28 cellular contexts compared by ENCODE assay signal in genomic region chr2:191128911-191129304, GRCh38. TPM values are rescaled to one million over a fixed set of nuclear protein-coding genes. Genes with fewer than 3 reads are reported as not detected.
DNase-seq lines count a peak whose midpoint lies in the region; ATAC-seq and TF ChIP-seq lines count a peak whose summit lies in the region.
"Had no signal": no experiment of that assay in that cellular context is flagged by ENCODE, and none has a peak within 500 bp of the region (broad histone marks: within the 10 kb centered on the region; RNA-seq: fewer than 3 reads in every experiment).

No MANE protein-coding gene starts in this region.

- ATAC-seq in IMR-90 (ENCODE audit: low read depth) (no peak), upper lobe of left lung (ENCODE audit: low FRiP score in 2 of 2) (no peak)
- no peak for ATAC-seq in activated CD8-positive, alpha-beta T cell treated with anti-CD3 and anti-CD28 coated beads, Interleukin-2, amount 10 ng/mL, durations not matched to agents 7 days and 5 days
- ATAC-seq in naive thymus-derived CD8-positive, alpha-beta T cell, result no peak
- ATAC-seq: heart right ventricle had no signal

- H3K4me3 Mint-ChIP-seq in T-helper 1 cell treated with Interleukin-12 subunit alpha and Interleukin-12 subunit beta and Interleukin-4 antibody, amounts not matched to agents 30 μg/mL and 1 μg/mL, for 36 hours, result no peak overlapping the region
- H3K4me3 Mint-ChIP-seq in activated CD8-positive, alpha-beta T cell treated with anti-CD3 and anti-CD28 coated beads, Interleukin-2, amount 10 ng/mL, durations not matched to agents 7 days and 5 days, result peak overlapping the region; percentile 66
- peak overlapping the region in 4 of 10 donors; percentile 36 to 71 (median 54) for H3K4me3 Mint-ChIP-seq in naive thymus-derived CD8-positive, alpha-beta T cell
- H3K4me3 Mint-ChIP-seq: endodermal cell, neural progenitor cell had no signal

- H4K5ac ChIP-seq in IMR-90 (ENCODE audit: low read depth, low read length), result no peak overlapping the region

- H3K9me1 ChIP-seq in IMR-90 (ENCODE audit: insufficient read depth, low read length), result no peaks in the 10 kb centered on the region

- POLR2A ChIA-PET in IMR-90 (lab: Charles Lee; ENCODE audit: unreplicated experiment), result no interaction called here
- POLR2A ChIA-PET in activated CD8-positive, alpha-beta T cell treated with anti-CD3 and anti-CD28 coated beads, Interleukin-2, amount 10 ng/mL, durations not matched to agents 7 days and 5 days (lab: Charles Lee), result interaction anchor here (1.1 to 4.5 kb wide), 5 partner anchors 14 to 549 kb away, joined by 4 to 31 read pairs (median 12); no protein-coding TSS in a partner anchor
- POLR2A ChIA-PET in naive thymus-derived CD8-positive, alpha-beta T cell (lab: Charles Lee), result no interaction called here

- CTCF ChIA-PET in IMR-90 (lab: Yijun Ruan, JAX), result no interaction called here
- CTCF ChIA-PET in activated CD8-positive, alpha-beta T cell treated with anti-CD3 and anti-CD28 coated beads, Interleukin-2, amount 10 ng/mL, durations not matched to agents 7 days and 5 days (lab: Charles Lee), result interaction anchor here (0.7 to 5.5 kb wide), 9 partner anchors 13 to 76 kb away, joined by 3 to 37 read pairs (median 3); no protein-coding TSS in a partner anchor

- dilution Hi-C loops in IMR-90 (cut with HindIII; ENCODE audit: low sequenced_read_pairs, unreplicated experiment), result no loop called here

- in situ Hi-C loops in IMR-90 (cut with MboI; ENCODE audit: low sequenced_read_pairs), result loop anchor here (25.0 kb wide), 1 partner anchor 342 kb away; no protein-coding TSS in a partner anchor

- no peak overlapping the region for H2BK5ac ChIP-seq in IMR-90 (ENCODE audit: low read depth, low read length, poor library complexity, severe bottlenecking)

- WGBS in IMR-90 (ENCODE audit: extremely low coverage in 2 of 2, insufficient read length in 1 of 2), 2 experiments, result no CpG with 5 or more reads among the region's 2 CpGs
- WGBS in upper lobe of left lung, 2 donors, result 55 to 67% methylated on average over 2 of the region's 2 CpGs

- TF ChIP-seq CTCF in IMR-90 (conservative IDR thresholded peaks at IDR 0.05; ENCODE audit: low read depth, low read length), result no peak
- TF ChIP-seq CTCF in upper lobe of left lung (IDR thresholded peaks at IDR 0.05), result no peak

- no peak for TF ChIP-seq POLR2A in IMR-90 (IDR thresholded peaks at IDR 0.05; ENCODE audit: low read depth, low read length)
- TF ChIP-seq POLR2A in upper lobe of left lung (IDR thresholded peaks at IDR 0.05), result no peak

- H3K23ac ChIP-seq in IMR-90 (ENCODE audit: low read depth, low read length), result no peak overlapping the region

- H3K56ac ChIP-seq in IMR-90 (ENCODE audit: extremely low read depth, insufficient read depth, low read length), result no peak overlapping the region

- intact Hi-C loops in IMR-90 (cut with micrococcal nuclease), result no loop called here

- TF ChIP-seq RAD21 in IMR-90 (IDR thresholded peaks at IDR 0.05; ENCODE audit: low read length), result no peak

- TF ChIP-seq EP300 in upper lobe of left lung (IDR thresholded peaks at IDR 0.05), result no peak

- H3K14ac ChIP-seq in IMR-90 (replicated peaks; ENCODE audit: low read depth, low read length), result no peak overlapping the region

- H3K27ac Mint-ChIP-seq in T-helper 1 cell treated with Interleukin-12 subunit alpha and Interleukin-12 subunit beta and Interleukin-4 antibody, amounts not matched to agents 30 μg/mL and 1 μg/mL, for 36 hours, result peak overlapping the region; percentile 75
- peak overlapping the region; percentile 91 for H3K27ac Mint-ChIP-seq in activated CD8-positive, alpha-beta T cell treated with anti-CD3 and anti-CD28 coated beads, Interleukin-2, amount 10 ng/mL, durations not matched to agents 7 days and 5 days
- H3K27ac Mint-ChIP-seq in naive thymus-derived CD8-positive, alpha-beta T cell, result peak overlapping the region in 8 of 10 donors; percentile 24 to 90 (median 86)
- H3K27ac Mint-ChIP-seq: endodermal cell, neural progenitor cell had no signal

- BruUV-seq in IMR-90 (replicated peaks; lab: Mats Ljungman, UMichigan), result no TSS peak

- H3K27ac ChIP-seq in IMR-90 (ENCODE audit: insufficient read depth, low read length) (no peak overlapping the region), upper lobe of left lung (no peak overlapping the region)
- H3K27ac ChIP-seq: cardiac muscle cell, esophagus muscularis mucosa, neural progenitor cell, parathyroid adenoma, right atrium auricular region had no signal

- no peak overlapping the region for H2AK9ac ChIP-seq in IMR-90 (replicated peaks; ENCODE audit: low read depth, low read length, poor library complexity)

- H2BK20ac ChIP-seq in IMR-90 (ENCODE audit: low read depth, low read length), result no peak overlapping the region

- no peaks in the 10 kb centered on the region for H4K20me1 ChIP-seq in IMR-90 (ENCODE audit: insufficient read depth, low read length)

- H2BK15ac ChIP-seq in IMR-90 (ENCODE audit: low read depth, low read length), result no peak overlapping the region

- H3K36me3 ChIP-seq in IMR-90 (ENCODE audit: control insufficient read depth, insufficient read depth, low read length) (no peaks in the 10 kb centered on the region), upper lobe of left lung (no peaks in the 10 kb centered on the region)
- H3K36me3 ChIP-seq: cardiac muscle cell, esophagus muscularis mucosa, heart right ventricle, neural progenitor cell, right atrium auricular region had no signal

- peaks cover 39% of the 10 kb centered on the region for H3K4me1 Mint-ChIP-seq in T-helper 1 cell treated with Interleukin-12 subunit alpha and Interleukin-12 subunit beta and Interleukin-4 antibody, amounts not matched to agents 30 μg/mL and 1 μg/mL, for 36 hours (ENCODE audit: low read depth)
- H3K4me1 Mint-ChIP-seq in activated CD8-positive, alpha-beta T cell treated with anti-CD3 and anti-CD28 coated beads, Interleukin-2, amount 10 ng/mL, durations not matched to agents 7 days and 5 days (ENCODE audit: low read depth), result peaks cover 75% of the 10 kb centered on the region
- H3K4me1 Mint-ChIP-seq in naive thymus-derived CD8-positive, alpha-beta T cell, result peaks cover 28 to 74% (median 68%) of the 10 kb centered on the region in 4 donors
- H3K4me1 Mint-ChIP-seq: neural progenitor cell had no signal

- no peak overlapping the region for H2AK5ac ChIP-seq in IMR-90 (ENCODE audit: low read depth, low read length)

- no peaks in the 10 kb centered on the region for H3K27me3 Mint-ChIP-seq in T-helper 1 cell treated with Interleukin-12 subunit alpha and Interleukin-12 subunit beta and Interleukin-4 antibody, amounts not matched to agents 30 μg/mL and 1 μg/mL, for 36 hours (ENCODE audit: low read depth)
- H3K27me3 Mint-ChIP-seq in activated CD8-positive, alpha-beta T cell treated with anti-CD3 and anti-CD28 coated beads, Interleukin-2, amount 10 ng/mL, durations not matched to agents 7 days and 5 days (ENCODE audit: low read depth), result no peaks in the 10 kb centered on the region
- H3K27me3 Mint-ChIP-seq in naive thymus-derived CD8-positive, alpha-beta T cell, result no peaks in the 10 kb centered on the region
- H3K27me3 Mint-ChIP-seq: CD4-positive, CD25-positive, alpha-beta regulatory T cell had no signal

- no peak overlapping the region for H2AFZ ChIP-seq in IMR-90 (replicated peaks; ENCODE audit: low read length, poor library complexity)
- H2AFZ ChIP-seq: neural progenitor cell, parathyroid adenoma had no signal

- no peaks in the 10 kb centered on the region for H3K79me1 ChIP-seq in IMR-90 (ENCODE audit: low read depth in 1 of 2, low read length in 2 of 2)

- DNase-seq in T-helper 1 cell (no peak), IMR-90 (no peak), NCI-H1694 treated with DMSO at 0.1 percent for 48 hours (lab: John Stamatoyannopoulos, UW) (no peak), upper lobe of left lung (no peak), iPS-NIHi7 (ENCODE audit: extremely low spot score) (no peak)
- no peak for DNase-seq in activated CD8-positive, alpha-beta T cell treated with anti-CD3 and anti-CD28 coated beads, Interleukin-2, amount 10 ng/mL, durations not matched to agents 7 days and 5 days
- no peak for DNase-seq in naive thymus-derived CD8-positive, alpha-beta T cell
- DNase-seq: 8988T; activated CD4-positive, alpha-beta T cell treated with anti-CD3 and anti-CD28 coated beads, Interleukin-2, amount 50 U/mL, for 48 hours; activated naive CD4-positive, alpha-beta T cell treated with Interleukin-2 at 50 U/mL for 16 hours; aorta; CD4-positive, CD25-positive, alpha-beta regulatory T cell; endodermal cell; foreskin melanocyte; heart right ventricle; NCI-H1048; NCI-H187; NCI-H2171 treated with DMSO at 0.1 percent for 48 hours; NCI-H524; SHP77; stimulated activated CD4-positive, alpha-beta T cell treated with anti-CD3 and anti-CD28 coated beads, Interleukin-4, amount 100 ng/mL, for 1 hour had no signal

- H3K4me2 ChIP-seq in IMR-90 (ENCODE audit: low read depth, low read length), result no peak overlapping the region
- H3K4me2 ChIP-seq: neural progenitor cell had no signal

- H3K4ac ChIP-seq in IMR-90 (ENCODE audit: low read depth, low read length), result no peak overlapping the region

- peaks cover 49% of the 10 kb centered on the region for H3K36me3 Mint-ChIP-seq in T-helper 1 cell treated with Interleukin-12 subunit alpha and Interleukin-12 subunit beta and Interleukin-4 antibody, amounts not matched to agents 30 μg/mL and 1 μg/mL, for 36 hours (ENCODE audit: low read depth)
- H3K36me3 Mint-ChIP-seq in activated CD8-positive, alpha-beta T cell treated with anti-CD3 and anti-CD28 coated beads, Interleukin-2, amount 10 ng/mL, durations not matched to agents 7 days and 5 days (ENCODE audit: low read depth), result peaks cover 80% of the 10 kb centered on the region
- peaks cover 12 to 65% (median 24%) of the 10 kb centered on the region in 3 donors for H3K36me3 Mint-ChIP-seq in naive thymus-derived CD8-positive, alpha-beta T cell
- H3K36me3 Mint-ChIP-seq: neural progenitor cell had no signal

- no peak overlapping the region for H4K91ac ChIP-seq in IMR-90 (ENCODE audit: insufficient read depth, low read depth, low read length)

- H3K9ac ChIP-seq in IMR-90 (ENCODE audit: low read depth, low read length), result no peak overlapping the region
- H3K9ac ChIP-seq: neural progenitor cell, parathyroid adenoma had no signal

- H3K27me3 ChIP-seq in IMR-90 (ENCODE audit: control insufficient read depth, insufficient read depth, low read length), result no peaks in the 10 kb centered on the region
- H3K27me3 ChIP-seq in upper lobe of left lung, result no peaks in the 10 kb centered on the region
- H3K27me3 ChIP-seq: cardiac muscle cell, esophagus muscularis mucosa, heart right ventricle, neural progenitor cell, right atrium auricular region had no signal

- no peaks in the 10 kb centered on the region for H3K9me3 ChIP-seq in IMR-90 (ENCODE audit: control insufficient read depth, insufficient read depth, low read length)
- H3K9me3 ChIP-seq in upper lobe of left lung, result no peaks in the 10 kb centered on the region
- H3K9me3 ChIP-seq: right atrium auricular region had no signal

- no peak overlapping the region for H2BK120ac ChIP-seq in IMR-90 (ENCODE audit: low read depth, low read length)

- H3K4me3 ChIP-seq in IMR-90 (ENCODE audit: insufficient read depth, low read depth, low read length) (no peak overlapping the region), upper lobe of left lung (no peak overlapping the region)
- H3K4me3 ChIP-seq: cardiac muscle cell, esophagus muscularis mucosa, heart right ventricle, lung, neural progenitor cell, right atrium auricular region had no signal

- no peak overlapping the region for H4K8ac ChIP-seq in IMR-90 (ENCODE audit: low read depth in 2 of 2, low read length in 2 of 2)

- H3K9me3 Mint-ChIP-seq in T-helper 1 cell treated with Interleukin-12 subunit alpha and Interleukin-12 subunit beta and Interleukin-4 antibody, amounts not matched to agents 30 μg/mL and 1 μg/mL, for 36 hours, result no peaks in the 10 kb centered on the region
- no peaks in the 10 kb centered on the region for H3K9me3 Mint-ChIP-seq in activated CD8-positive, alpha-beta T cell treated with anti-CD3 and anti-CD28 coated beads, Interleukin-2, amount 10 ng/mL, durations not matched to agents 7 days and 5 days (ENCODE audit: insufficient read depth)
- H3K9me3 Mint-ChIP-seq in naive thymus-derived CD8-positive, alpha-beta T cell, result no peaks in the 10 kb centered on the region
- H3K9me3 Mint-ChIP-seq: endodermal cell, neural progenitor cell had no signal

- H3K4me1 ChIP-seq in IMR-90 (ENCODE audit: control insufficient read depth, insufficient read depth, low read length), result no peaks in the 10 kb centered on the region
- H3K4me1 ChIP-seq in upper lobe of left lung, result no peaks in the 10 kb centered on the region
- H3K4me1 ChIP-seq: esophagus muscularis mucosa, neural progenitor cell, parathyroid adenoma, right atrium auricular region had no signal

- no peak overlapping the region for H3K18ac ChIP-seq in IMR-90 (ENCODE audit: low read depth, low read length)

RNA-seq across cellular contexts. Expression of gene STAT4, which starts 21.9 kb away (rescaled TPM):
- total RNA-seq in IMR-90 (2012; rRNA removed) (0.28 and 0.36 TPM in 2 replicates), upper lobe of left lung (10 to 100 TPM in 1 of 6 donors, 1 to 10 TPM in 5; 3.6 to 11.9 (median 6.0) TPM)
- 0.47 and 0.48 TPM in 2 replicates for polyA plus RNA-seq in IMR-90 (2012; rRNA removed)
- 0.07 and 0.08 TPM in 2 replicates for polyA plus RNA-seq in IMR-90 (2012; cell fraction: cytosol; rRNA removed)
- polyA plus RNA-seq in IMR-90 (2012; cell fraction: nucleus; rRNA removed; ENCODE audit: low replicate concordance), result 0.27 and 3.1 TPM in 2 replicates
- total RNA-seq in activated CD8-positive, alpha-beta T cell treated with anti-CD3 and anti-CD28 coated beads, Interleukin-2, amount 10 ng/mL, durations not matched to agents 7 days and 5 days, result 100 to 1,000 TPM; 154 to 157 TPM
- total RNA-seq in naive thymus-derived CD8-positive, alpha-beta T cell, result 100 to 1,000 TPM; 134 to 137 TPM
- 10 to 100 TPM; 63.2 to 75.8 (median 73.7) TPM for polyA plus RNA-seq in naive thymus-derived CD8-positive, alpha-beta T cell

Comparison
In these comparisons a context has a peak if more than half of its experiments do, and no peak if none do; other contexts are left out.
1. RNA of gene STAT4, which starts 21.9 kb away (total RNA-seq): 154 to 157 TPM in activated CD8-positive, alpha-beta T cell treated with anti-CD3 and anti-CD28 coated beads, Interleukin-2, amount 10 ng/mL, durations not matched to agents 7 days and 5 days and 134 to 137 TPM in naive thymus-derived CD8-positive, alpha-beta T cell; 3.6 to 11.9 TPM in upper lobe of left lung and 0.28 to 0.36 TPM in IMR-90; every median in the first group is over 10 times any median in the second.
2. Peak in every context shown above with its lines, with median percentiles within 50 percentile points of each other: H3K27ac Mint-ChIP-seq.